Comparison of ENCODE assay signal across 12 cellular contexts in genomic region chr16:19001788-19002187, GRCh38. TPM values are rescaled to one million over a fixed set of nuclear protein-coding genes. Genes with fewer than 3 reads are reported as not detected.
DNase-seq lines count a peak whose midpoint lies in the region; ATAC-seq, FAIRE-seq and TF ChIP-seq lines count a peak whose summit lies in the region.
"Had no signal": no experiment of that assay in that cellular context is flagged by ENCODE, and none has a peak within 500 bp of the region (broad histone marks: within the 10 kb centered on the region; RNA-seq: fewer than 3 reads in every experiment).

No MANE protein-coding gene starts in this region.

- ATAC-seq in stimulated activated naive CD8-positive, alpha-beta T cell treated with anti-CD3 and anti-CD28 coated beads, Interleukin-15, amount 100 ng/mL, for 72 hours: no peak
- ATAC-seq in GM18861 (IDR thresholded peaks at IDR 0.05; ENCODE audit: unreplicated experiment): no peak

- no peak overlapping the region for H3K27ac Mint-ChIP-seq in stimulated activated naive CD8-positive, alpha-beta T cell treated with anti-CD3 and anti-CD28 coated beads, Interleukin-15, amount 100 ng/mL, for 72 hours

- H3K9me3 Mint-ChIP-seq in stimulated activated naive CD8-positive, alpha-beta T cell treated with anti-CD3 and anti-CD28 coated beads, Interleukin-15, amount 100 ng/mL, for 72 hours: no peaks in the 10 kb centered on the region

- no peak for FAIRE-seq in H54 (lab: Jason Lieb, UNC)
- FAIRE-seq: islet of Langerhans had no signal

- no peaks in the 10 kb centered on the region for H3K27me3 Mint-ChIP-seq in stimulated activated naive CD8-positive, alpha-beta T cell treated with anti-CD3 and anti-CD28 coated beads, Interleukin-15, amount 100 ng/mL, for 72 hours

- no peaks in the 10 kb centered on the region for H3K4me1 Mint-ChIP-seq in stimulated activated naive CD8-positive, alpha-beta T cell treated with anti-CD3 and anti-CD28 coated beads, Interleukin-15, amount 100 ng/mL, for 72 hours

- no peak overlapping the region for H3K4me3 Mint-ChIP-seq in stimulated activated naive CD8-positive, alpha-beta T cell treated with anti-CD3 and anti-CD28 coated beads, Interleukin-15, amount 100 ng/mL, for 72 hours

- no peak for TF ChIP-seq POLR2A in H54 (IDR thresholded peaks at IDR 0.05; ENCODE audit: low read depth, low read length)

- peak; percentile 95 for DNase-seq in A172 (ENCODE audit: low spot score)
- DNase-seq in H54 (ENCODE audit: insufficient read length, low spot score): peak; percentile 64
- DNase-seq in astrocyte of the hippocampus (ENCODE audit: low read depth, low spot score): peak; percentile 90
- DNase-seq in lung microvascular endothelial cell (ENCODE audit: low read depth in 2 of 2): peak; percentile 14 to 59
- no peak for DNase-seq in stimulated activated CD4-positive, alpha-beta T cell treated with anti-CD3 and anti-CD28 coated beads, Interleukin-2, amount 100 ng/mL, for 48 hours
- DNase-seq in stimulated activated naive CD8-positive, alpha-beta T cell treated with anti-CD3 and anti-CD28 coated beads, Interleukin-15, amount 100 ng/mL, for 72 hours: no peak
- no peak for DNase-seq in NCI-H1092 (lab: John Stamatoyannopoulos, UW)
- DNase-seq: activated CD4-positive, CD25-positive, alpha-beta regulatory T cell treated with anti-CD3 and anti-CD28 coated beads, Interleukin-2, amount 50 U/mL, for 72 hours; NCI-H1930; Peyer's patch had no signal

RNA-seq across cellular contexts. Expression of gene TMC7, which starts 18.1 kb away (rescaled TPM):
- total RNA-seq in A172 (2014; rRNA removed; shearing (Covaris generic)): 0.84 and 1.2 TPM in 2 replicates
- 2.8 and 3.6 TPM in 2 replicates for total RNA-seq in lung microvascular endothelial cell

Comparison
In these comparisons a context has a peak if more than half of its experiments do, and no peak if none do; other contexts are left out.
1. DNase-seq: peak in A172 (single experiment), H54 (single experiment), astrocyte of the hippocampus (single experiment) and lung microvascular endothelial cell (2 of 2); none in stimulated activated CD4-positive, alpha-beta T cell treated with anti-CD3 and anti-CD28 coated beads, Interleukin-2, amount 100 ng/mL, for 48 hours (0 of 2), stimulated activated naive CD8-positive, alpha-beta T cell treated with anti-CD3 and anti-CD28 coated beads, Interleukin-15, amount 100 ng/mL, for 72 hours (0 of 2) and NCI-H1092 (single experiment).